ENCODE assay signal across 12 cellular contexts in genomic region chr4:169210516-169211108, GRCh38.
DNase-seq lines count a peak whose midpoint lies in the region; ATAC-seq and TF ChIP-seq lines count a peak whose summit lies in the region.
"Had no signal": no experiment of that assay in that cellular context is flagged by ENCODE, and none has a peak within 500 bp of the region (broad histone marks: within the 10 kb centered on the region; RNA-seq: fewer than 3 reads in every experiment).

No MANE protein-coding gene starts in this region.

- H3K4me3 Mint-ChIP-seq in CD14-positive monocyte: peak overlapping the region; percentile 32 to 83
- no peak overlapping the region for H3K4me3 Mint-ChIP-seq in activated CD4-positive, alpha-beta memory T cell treated with anti-CD3 and anti-CD28 coated beads for 36 hours
- H3K4me3 Mint-ChIP-seq: dendritic cell treated with granulocyte-macrophage colony-stimulating factor and Interleukin-4, amounts not matched to agents 40 ng/mL and 50 ng/mL, for 4 days had no signal

- no peaks in the 10 kb centered on the region for H3K27me3 ChIP-seq in uterus

- H3K9me3 Mint-ChIP-seq in CD14-positive monocyte: peaks cover 4 to 7% (median 5%) of the 10 kb centered on the region in 7 donors
- no peaks in the 10 kb centered on the region for H3K9me3 Mint-ChIP-seq in activated CD4-positive, alpha-beta memory T cell treated with anti-CD3 and anti-CD28 coated beads for 36 hours

- no peak overlapping the region for H3K4me3 ChIP-seq in uterus
- H3K4me3 ChIP-seq: thoracic aorta had no signal

- H3K9me3 ChIP-seq in uterus: no peaks in the 10 kb centered on the region
- H3K9me3 ChIP-seq: thoracic aorta had no signal

- H3K27ac ChIP-seq in uterus: no peak overlapping the region
- H3K27ac ChIP-seq: thoracic aorta had no signal

- H3K36me3 ChIP-seq in uterus: no peaks in the 10 kb centered on the region
- H3K36me3 ChIP-seq: thoracic aorta had no signal

- TF ChIP-seq CTCF in CD14-positive monocyte (IDR thresholded peaks at IDR 0.05): no peak
- TF ChIP-seq CTCF in uterus (IDR thresholded peaks at IDR 0.05): no peak

- TF ChIP-seq POLR2A in uterus (IDR thresholded peaks at IDR 0.05): no peak

- peaks cover 22% of the 10 kb centered on the region for H3K4me1 Mint-ChIP-seq in CD14-positive monocyte
- H3K4me1 Mint-ChIP-seq in activated CD4-positive, alpha-beta memory T cell treated with anti-CD3 and anti-CD28 coated beads for 36 hours (ENCODE audit: low read depth): no peaks in the 10 kb centered on the region

- H3K27ac Mint-ChIP-seq in CD14-positive monocyte: peak overlapping the region; percentile 81 to 95 (median 92)
- H3K27ac Mint-ChIP-seq in activated CD4-positive, alpha-beta memory T cell treated with anti-CD3 and anti-CD28 coated beads for 36 hours: no peak overlapping the region
- H3K27ac Mint-ChIP-seq: dendritic cell treated with granulocyte-macrophage colony-stimulating factor and Interleukin-4, amounts not matched to agents 40 ng/mL and 50 ng/mL, for 4 days had no signal

- peak; percentile 91 for ATAC-seq in GM19328 (IDR thresholded peaks at IDR 0.05; ENCODE audit: unreplicated experiment)
- ATAC-seq in HG02798 (IDR thresholded peaks at IDR 0.05; ENCODE audit: poor library complexity, unreplicated experiment): peak; percentile 97
- peak; percentile 90 for ATAC-seq in HG03565 (IDR thresholded peaks at IDR 0.05; ENCODE audit: unreplicated experiment)

- DNase-seq in CD14-positive monocyte (ENCODE audit: low spot score) (peak; percentile 53), NCI-H748 treated with DMSO at 0.1 percent for 48 hours (lab: John Stamatoyannopoulos, UW) (no peak), uterus (no peak)
- DNase-seq in activated CD4-positive, alpha-beta memory T cell treated with anti-CD3 and anti-CD28 coated beads for 36 hours: no peak
- DNase-seq in stimulated activated CD4-positive, alpha-beta T cell treated with anti-CD3 and anti-CD28 coated beads, Interleukin-12 subunit alpha, Interleukin-12 subunit beta, amount 100 ng/mL, for 4 hours: no peak
- DNase-seq: IMR-90; NK-92 treated with Interleukin-12 subunit alpha and Interleukin-12 subunit beta, amount 100 ng/mL, for 24 hours had no signal

- H3K27me3 Mint-ChIP-seq in CD14-positive monocyte (ENCODE audit: low read depth in 3 of 3): peaks cover 0 to 1% (median 0%) of the 10 kb centered on the region in 3 donors
- peaks cover 3% of the 10 kb centered on the region for H3K27me3 Mint-ChIP-seq in activated CD4-positive, alpha-beta memory T cell treated with anti-CD3 and anti-CD28 coated beads for 36 hours
- H3K27me3 Mint-ChIP-seq: dendritic cell treated with granulocyte-macrophage colony-stimulating factor and Interleukin-4, amounts not matched to agents 40 ng/mL and 50 ng/mL, for 4 days had no signal

- peaks cover 9 to 10% of the 10 kb centered on the region in 2 donors for H3K36me3 Mint-ChIP-seq in CD14-positive monocyte
- H3K36me3 Mint-ChIP-seq in activated CD4-positive, alpha-beta memory T cell treated with anti-CD3 and anti-CD28 coated beads for 36 hours: no peaks in the 10 kb centered on the region

- POLR2A ChIA-PET in activated CD4-positive, alpha-beta memory T cell treated with anti-CD3 and anti-CD28 coated beads for 36 hours (lab: Charles Lee): no interaction called here

- intact Hi-C loops in CD14-positive monocyte (cut with micrococcal nuclease): no loop called here
- intact Hi-C loops in activated CD4-positive, alpha-beta memory T cell treated with anti-CD3 and anti-CD28 coated beads for 36 hours (cut with micrococcal nuclease): no loop called here
- intact Hi-C loops in uterus (cut with DNase I; ENCODE audit: low total_unique reads): no loop called here

- CTCF ChIA-PET in activated CD4-positive, alpha-beta memory T cell treated with anti-CD3 and anti-CD28 coated beads for 36 hours (lab: Charles Lee): no interaction called here

- peaks cover 0 to 4% of the 10 kb centered on the region in 2 donors for H3K4me1 ChIP-seq in uterus
